In genomic region chr20:15375836-15376235, GRCh38 we compare ENCODE assay signal across 23 cellular contexts.
DNase-seq lines count a peak whose midpoint lies in the region; FAIRE-seq and TF ChIP-seq lines count a peak whose summit lies in the region.
"Had no signal": no experiment of that assay in that cellular context is flagged by ENCODE, and none has a peak within 500 bp of the region (broad histone marks: within the 10 kb centered on the region; RNA-seq: fewer than 3 reads in every experiment).

No MANE protein-coding gene starts in this region.

- H3K27me3 ChIP-seq in bronchial epithelial cell (ENCODE audit: control insufficient read depth, insufficient read depth, low read length), result no peaks in the 10 kb centered on the region
- no peaks in the 10 kb centered on the region for H3K27me3 ChIP-seq in stomach
- H3K27me3 ChIP-seq: BE2C; BLaER1 treated with 17β-estradiol and CSF1 and Interleukin-3, amounts not matched to agents 10 nM and 100 nM had no signal

- no peak overlapping the region for H3K27ac ChIP-seq in epithelial cell of prostate
- no peak overlapping the region for H3K27ac ChIP-seq in stomach
- H3K27ac ChIP-seq: 22Rv1; A549; BLaER1 treated with 17β-estradiol and CSF1 and Interleukin-3, amounts not matched to agents 10 nM and 100 nM; GM23248 had no signal

- no peaks in the 10 kb centered on the region for H3K4me1 ChIP-seq in stomach
- H3K4me1 ChIP-seq: A549; BE2C; BLaER1 treated with 17β-estradiol and CSF1 and Interleukin-3, amounts not matched to agents 10 nM and 100 nM had no signal

- TF ChIP-seq EP300 in stomach (IDR thresholded peaks at IDR 0.05), result no peak

- no peaks in the 10 kb centered on the region for H3K9me3 ChIP-seq in stomach
- H3K9me3 ChIP-seq: A549; BE2C; BLaER1 treated with 17β-estradiol and CSF1 and Interleukin-3, amounts not matched to agents 10 nM and 100 nM had no signal

- TF ChIP-seq POLR2A in stomach (IDR thresholded peaks at IDR 0.05), result no peak

- H3K4me3 ChIP-seq in bronchial epithelial cell (ENCODE audit: low read depth, low read length) (no peak overlapping the region), stomach (no peak overlapping the region)
- H3K4me3 ChIP-seq: A549; BLaER1 treated with 17β-estradiol and CSF1 and Interleukin-3, amounts not matched to agents 10 nM and 100 nM; GM23248 had no signal

- intact Hi-C loops in stomach (cut with DNase I; ENCODE audit: low total_unique reads), result no loop called here

- no peak for TF ChIP-seq CTCF in bronchial epithelial cell (IDR thresholded peaks at IDR 0.05; ENCODE audit: insufficient read depth, low read length, severe bottlenecking)
- no peak for TF ChIP-seq CTCF in stomach (IDR thresholded peaks at IDR 0.05)

- H3K36me3 ChIP-seq in bronchial epithelial cell (ENCODE audit: control insufficient read depth, insufficient read depth, low read length) (no peaks in the 10 kb centered on the region), stomach (no peaks in the 10 kb centered on the region)
- H3K36me3 ChIP-seq: BE2C; BLaER1 treated with 17β-estradiol and CSF1 and Interleukin-3, amounts not matched to agents 10 nM and 100 nM had no signal

- 77 to 86% (median 85%) methylated on average over 3 of the region's 3 CpGs for WGBS in stomach, 5 donors

- no peak for FAIRE-seq in bronchial epithelial cell (lab: Jason Lieb, UNC)
- FAIRE-seq: A549, D721Med, G401.6, GM12892 had no signal

- peak; percentile 10 for DNase-seq in NCI-H82 (lab: John Stamatoyannopoulos, UW)
- no peak for DNase-seq in NCI-H82 treated with DMSO at 0.1 percent for 48 hours (lab: John Stamatoyannopoulos, UW; ENCODE audit: unreplicated experiment)
- DNase-seq in NCI-H2171 (lab: John Stamatoyannopoulos, UW), result peak; percentile 50
- peak; percentile 92 for DNase-seq in bronchial epithelial cell (ENCODE audit: low read depth)
- peak; percentile 10 for DNase-seq in epithelial cell of prostate (ENCODE audit: low read depth, low spot score)
- DNase-seq in stomach, result no peak
- DNase-seq in GM19240 (ENCODE audit: insufficient read length, low spot score), result no peak
- DNase-seq in amniotic stem cell (lab: John Stamatoyannopoulos, UW), result no peak
- DNase-seq: ACHN; AML-193; BE2C; CD4-positive, alpha-beta T cell; CD8-positive, alpha-beta memory T cell; DMS153; DND-41; GM23248; H9 had no signal

Comparison
In these comparisons a context has a peak if more than half of its experiments do, and no peak if none do; other contexts are left out.
1. DNase-seq: peak in NCI-H82 (single experiment), NCI-H2171 (single experiment), bronchial epithelial cell (single experiment) and epithelial cell of prostate (single experiment); none in NCI-H82 treated with DMSO at 0.1 percent for 48 hours (single experiment), stomach (single experiment), GM19240 (single experiment) and amniotic stem cell (single experiment).